In the genomic region with DNA sequence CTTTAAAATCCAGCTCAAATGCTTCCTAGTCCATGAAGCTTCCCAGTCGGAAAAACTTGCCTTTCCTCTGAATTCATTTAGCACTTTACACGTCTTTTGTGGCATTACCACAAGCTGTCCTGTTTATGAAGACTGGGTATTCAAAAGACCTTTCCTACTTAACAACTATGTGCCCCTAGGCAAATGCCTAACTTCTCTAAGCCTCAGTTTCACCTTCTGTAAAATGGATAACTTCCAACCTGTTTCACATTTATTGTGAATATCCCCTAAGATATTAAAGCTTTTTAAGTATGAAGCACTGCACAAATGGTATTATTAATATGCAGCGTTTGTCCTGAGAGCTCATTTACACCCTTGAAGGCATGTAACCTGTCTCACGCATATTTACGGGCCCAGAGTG, we compare ENCODE assay signal across 10 cellular contexts. TPM values are rescaled to one million over a fixed set of nuclear protein-coding genes. Genes with fewer than 3 reads are reported as not detected.
DNase-seq lines count a peak whose midpoint lies in the region; ATAC-seq, FAIRE-seq and TF ChIP-seq lines count a peak whose summit lies in the region.
"Had no signal": no experiment of that assay in that cellular context is flagged by ENCODE, and none has a peak within 500 bp of the region (broad histone marks: within the 10 kb centered on the region; RNA-seq: fewer than 3 reads in every experiment).

No MANE protein-coding gene starts in this region.

- intact Hi-C loops in activated CD4-positive, alpha-beta T cell treated with anti-CD3 and anti-CD28 coated beads, Interleukin-2, amount 10 ng/mL, durations not matched to agents 24 days and 14 days (cut with micrococcal nuclease): loop anchor here (1.0 to 5.0 kb wide), 3 partner anchors 56 to 269 kb away; a partner anchor contains a TSS
- intact Hi-C loops in ascending aorta (cut with DNase I) (loop anchor here (2.0 kb wide), 1 partner anchor 111 kb away; a partner anchor contains a TSS), HepG2 (cut with micrococcal nuclease; ENCODE audit: unreplicated experiment) (loop anchor here (5.0 kb wide), 1 partner anchor 96 kb away; no protein-coding TSS in a partner anchor)

- H3K9ac ChIP-seq in HepG2 (ENCODE audit: insufficient read depth, low read depth, low read length): peak overlapping the region; percentile 88

- no peak for FAIRE-seq in HepG2 (lab: Jason Lieb, UNC)
- FAIRE-seq: TTC549 had no signal

- H3K4me1 ChIP-seq in ascending aorta (peaks cover 0 to 4% of the 10 kb centered on the region in 2 donors), HepG2 (ENCODE audit: insufficient read depth, low read length) (peaks cover 9% of the 10 kb centered on the region), suprapubic skin (peaks cover 17% of the 10 kb centered on the region)

- in situ Hi-C loops in HepG2 (cut with HindIII; ENCODE audit: extremely low pct_ligation_motif_present, low pct_unique_long_range_greater_than_20kb): no loop called here

- H4K20me1 ChIP-seq in HepG2 (ENCODE audit: insufficient read depth, low read length): no peaks in the 10 kb centered on the region

- peaks cover 17% of the 10 kb centered on the region for H3K27me3 Mint-ChIP-seq in activated CD4-positive, alpha-beta T cell treated with anti-CD3 and anti-CD28 coated beads, Interleukin-2, amount 10 ng/mL, durations not matched to agents 24 days and 14 days

- H3K4me2 ChIP-seq in HepG2 (ENCODE audit: low read depth, low read length): peak overlapping the region; percentile 95

- H3K36me3 ChIP-seq in ascending aorta (no peaks in the 10 kb centered on the region), HepG2 (replicated peaks in 1 of 2; ENCODE audit: control insufficient read depth in 1 of 2, insufficient read depth in 2 of 2, low read length in 2 of 2) (no peaks in the 10 kb centered on the region), suprapubic skin (no peaks in the 10 kb centered on the region)

- H3K4me3 Mint-ChIP-seq in activated CD4-positive, alpha-beta T cell treated with anti-CD3 and anti-CD28 coated beads, Interleukin-2, amount 10 ng/mL, durations not matched to agents 24 days and 14 days: peak overlapping the region; percentile 93

- peaks cover 13% of the 10 kb centered on the region for H3K36me3 Mint-ChIP-seq in activated CD4-positive, alpha-beta T cell treated with anti-CD3 and anti-CD28 coated beads, Interleukin-2, amount 10 ng/mL, durations not matched to agents 24 days and 14 days (ENCODE audit: low read depth)

- TF ChIP-seq RAD21 in HepG2 (CRISPR knock-in tag; IDR thresholded peaks at IDR 0.05): no peak

- H2AFZ ChIP-seq in HepG2 (ENCODE audit: low read length): peak overlapping the region; percentile 67

- no peaks in the 10 kb centered on the region for H3K79me2 ChIP-seq in HepG2 (ENCODE audit: insufficient read depth, low read length)

- POLR2A ChIA-PET in HepG2 (lab: Yijun Ruan, JAX): interaction anchor here (1.0 to 1.6 kb wide), 3 partner anchors 55 to 138 kb away, joined by 3 to 7 read pairs (median 3); a partner anchor contains a TSS

- H3K9me3 ChIP-seq in ascending aorta (no peaks in the 10 kb centered on the region), HepG2 (ENCODE audit: low read length) (no peaks in the 10 kb centered on the region), suprapubic skin (no peaks in the 10 kb centered on the region)

- H3K27ac ChIP-seq in ascending aorta (no peak overlapping the region), HepG2 (ENCODE audit: extremely low read length, insufficient read depth, low read length) (peak overlapping the region; percentile 77), suprapubic skin (peak overlapping the region; percentile 79)

- H3K4me3 ChIP-seq in ascending aorta (peak overlapping the region; percentile 68 to 81), HepG2 (replicated peaks in 1 of 3; ENCODE audit: insufficient read depth in 1 of 3, low read depth in 2 of 3, low read length in 3 of 3) (peak overlapping the region; percentile 61 to 88 (median 76)), suprapubic skin (peak overlapping the region; percentile 93)

- BruUV-seq in HepG2 (replicated peaks; lab: Mats Ljungman, UMichigan): no TSS peak

- TF ChIP-seq POLR2A in HepG2 (IDR thresholded peaks at IDR 0.05; ENCODE audit: insufficient read depth in 1 of 2, low read depth in 2 of 2, low read length in 2 of 2) (no peak), suprapubic skin (IDR thresholded peaks at IDR 0.05) (no peak)

- TF ChIP-seq EP300 in HepG2 (IDR thresholded peaks at IDR 0.05; ENCODE audit: low read depth in 2 of 2, low read length in 2 of 2) (no peak), HepG2 (CRISPR knock-in tag; IDR thresholded peaks at IDR 0.05; ENCODE audit: borderline replicate concordance) (no peak), suprapubic skin (IDR thresholded peaks at IDR 0.05) (no peak)

- H3K27ac Mint-ChIP-seq in activated CD4-positive, alpha-beta T cell treated with anti-CD3 and anti-CD28 coated beads, Interleukin-2, amount 10 ng/mL, durations not matched to agents 24 days and 14 days: peak overlapping the region; percentile 89

- no peak for DNase-seq in activated CD4-positive, alpha-beta T cell treated with anti-CD3 and anti-CD28 coated beads, Interleukin-2, amount 10 ng/mL, durations not matched to agents 24 days and 14 days
- no peak for DNase-seq in activated CD4-positive, alpha-beta T cell treated with anti-CD3 and anti-CD28 coated beads for 4 hours
- DNase-seq in ascending aorta (ENCODE audit: low spot score in 2 of 2) (no peak), HepG2 (ENCODE audit: low spot score) (no peak), suprapubic skin (ENCODE audit: low spot score in 2 of 2) (no peak), ureter (ENCODE audit: low spot score) (no peak), NCI-H526 treated with DMSO at 0.1 percent for 48 hours (lab: John Stamatoyannopoulos, UW) (no peak), hypothalamus (lab: John Stamatoyannopoulos, UW) (no peak)
- DNase-seq: GOT3 had no signal

- CTCF ChIA-PET in HepG2 (lab: Yijun Ruan, JAX; ENCODE audit: low intra/inter-chr PET ratio, low total read pairs): no interaction called here

- no peak for TF ChIP-seq CTCF in ascending aorta (IDR thresholded peaks at IDR 0.05)
- TF ChIP-seq CTCF in HepG2 (CRISPR knock-in tag; IDR thresholded peaks at IDR 0.05): no peak
- no peak for TF ChIP-seq CTCF in suprapubic skin (IDR thresholded peaks at IDR 0.05)

- H3K9me3 Mint-ChIP-seq in activated CD4-positive, alpha-beta T cell treated with anti-CD3 and anti-CD28 coated beads, Interleukin-2, amount 10 ng/mL, durations not matched to agents 24 days and 14 days: no peaks in the 10 kb centered on the region

- no peaks in the 10 kb centered on the region for H3K27me3 ChIP-seq in ascending aorta
- no peaks in the 10 kb centered on the region for H3K27me3 ChIP-seq in HepG2 (ENCODE audit: control insufficient read depth in 1 of 2, insufficient read depth in 2 of 2, low read length in 2 of 2)
- no peaks in the 10 kb centered on the region for H3K27me3 ChIP-seq in suprapubic skin

- H3K4me1 Mint-ChIP-seq in activated CD4-positive, alpha-beta T cell treated with anti-CD3 and anti-CD28 coated beads, Interleukin-2, amount 10 ng/mL, durations not matched to agents 24 days and 14 days: peaks cover 16% of the 10 kb centered on the region

- ATAC-seq in HepG2: no peak

- WGBS in HepG2 (ENCODE audit: low lambda C conversion rate): 16% methylated on average over 5 of the region's 5 CpGs
- WGBS in suprapubic skin: 34% methylated on average over 5 of the region's 5 CpGs

RNA-seq across cellular contexts. Expression of a gene that starts 0.8 kb away (rescaled TPM):
- 0.17 and 0.33 TPM in 2 replicates for total RNA-seq in activated CD4-positive, alpha-beta T cell treated with anti-CD3 and anti-CD28 coated beads, Interleukin-2, amount 10 ng/mL, durations not matched to agents 24 days and 14 days
- total RNA-seq in ascending aorta (not detected), HepG2 (2016; rRNA removed; fragmentation: Illumina TruSeq; extraction: Trizol) (0.13 and 0.27 TPM in 2 replicates), suprapubic skin (10 to 100 TPM in 1 of 4 donors, 1 to 10 TPM in 3; 2.6 to 12.9 (median 4.3) TPM), ureter (6.3 TPM)
- total RNA-seq in HepG2 (2016; cell fraction: cytosol; rRNA removed; fragmentation: Illumina TruSeq; extraction: Trizol; ENCODE audit: low read depth): 0.09 TPM in 1 of 2 replicates, not detected in the other
- 0.24 and 0.25 TPM in 2 replicates for total RNA-seq in HepG2 (2016; cell fraction: insoluble cytoplasmic fraction; rRNA removed; fragmentation: Illumina TruSeq; extraction: Trizol)
- total RNA-seq in HepG2 (2016; cell fraction: membrane; rRNA removed; fragmentation: Illumina TruSeq; extraction: Trizol): 0.06 and 0.10 TPM in 2 replicates
- total RNA-seq in HepG2 (2016; cell fraction: nucleus; rRNA removed; fragmentation: Illumina TruSeq; extraction: Trizol): 0.37 and 0.47 TPM in 2 replicates
- polyA plus RNA-seq in HepG2 (2011; rRNA removed): 0.33 and 0.38 TPM in 2 replicates
- polyA plus RNA-seq in HepG2 (2011; cell fraction: cytosol; rRNA removed): 0.08 and 0.14 TPM in 2 replicates
- 0.59 and 0.73 TPM in 2 replicates for polyA plus RNA-seq in HepG2 (2011; cell fraction: nucleus; rRNA removed)
- 0.24 and 0.31 TPM in 2 replicates for polyA plus RNA-seq in HepG2 (2012)
- polyA plus RNA-seq in HepG2 (2016; cell fraction: cytosol; fragmentation: Illumina TruSeq; extraction: Trizol; ENCODE audit: low read depth): not detected in 2 replicates
- polyA plus RNA-seq in HepG2 (2016; cell fraction: insoluble cytoplasmic fraction; fragmentation: Illumina TruSeq; extraction: Trizol; ENCODE audit: low read depth): 0.05 and 0.12 TPM in 2 replicates
- not detected in 2 replicates for polyA plus RNA-seq in HepG2 (2016; cell fraction: membrane; fragmentation: Illumina TruSeq; extraction: Trizol; ENCODE audit: low read depth)
- 0.79 and 0.90 TPM in 2 replicates for polyA plus RNA-seq in HepG2 (2016; cell fraction: nucleus; fragmentation: Illumina TruSeq; extraction: Trizol; ENCODE audit: insufficient read depth, low read depth)
- 0.14 and 0.98 TPM in 2 replicates for polyA minus RNA-seq in HepG2 (2011; rRNA and poly(A)+ RNA removed; ENCODE audit: low replicate concordance)
- polyA minus RNA-seq in HepG2 (2011; cell fraction: cytosol; rRNA and poly(A)+ RNA removed): not detected in 2 replicates
- polyA minus RNA-seq in HepG2 (2011; cell fraction: nucleus; rRNA and poly(A)+ RNA removed): 1.1 and 1.5 TPM in 2 replicates

RNA-seq across cellular contexts. Expression of a gene that starts 56.0 kb away (rescaled TPM):
- total RNA-seq in activated CD4-positive, alpha-beta T cell treated with anti-CD3 and anti-CD28 coated beads, Interleukin-2, amount 10 ng/mL, durations not matched to agents 24 days and 14 days: 169 and 171 TPM in 2 replicates
- total RNA-seq in ascending aorta (63.2 TPM), HepG2 (2016; rRNA removed; fragmentation: Illumina TruSeq; extraction: Trizol) (89.0 and 139 TPM in 2 replicates), suprapubic skin (100 to 1,000 TPM in 2 of 4 donors, 10 to 100 TPM in 2; 93.5 to 153 (median 100) TPM), ureter (144 TPM)
- 10.5 and 13.7 TPM in 2 replicates for total RNA-seq in HepG2 (2016; cell fraction: cytosol; rRNA removed; fragmentation: Illumina TruSeq; extraction: Trizol; ENCODE audit: low read depth)
- 94.2 and 145 TPM in 2 replicates for total RNA-seq in HepG2 (2016; cell fraction: insoluble cytoplasmic fraction; rRNA removed; fragmentation: Illumina TruSeq; extraction: Trizol)
- total RNA-seq in HepG2 (2016; cell fraction: membrane; rRNA removed; fragmentation: Illumina TruSeq; extraction: Trizol): 21.5 and 22.7 TPM in 2 replicates
- total RNA-seq in HepG2 (2016; cell fraction: nucleus; rRNA removed; fragmentation: Illumina TruSeq; extraction: Trizol): 39.7 and 46.6 TPM in 2 replicates
- polyA plus RNA-seq in HepG2 (2011; rRNA removed): 54.8 and 59.4 TPM in 2 replicates
- polyA plus RNA-seq in HepG2 (2011; cell fraction: cytosol; rRNA removed): 38.7 and 48.7 TPM in 2 replicates
- polyA plus RNA-seq in HepG2 (2011; cell fraction: nucleus; rRNA removed): 28.0 and 34.8 TPM in 2 replicates
- polyA plus RNA-seq in HepG2 (2012): 48.1 and 51.9 TPM in 2 replicates
- 7.4 and 8.4 TPM in 2 replicates for polyA plus RNA-seq in HepG2 (2016; cell fraction: cytosol; fragmentation: Illumina TruSeq; extraction: Trizol; ENCODE audit: low read depth)
- 157 and 162 TPM in 2 replicates for polyA plus RNA-seq in HepG2 (2016; cell fraction: insoluble cytoplasmic fraction; fragmentation: Illumina TruSeq; extraction: Trizol; ENCODE audit: low read depth)
- 13.1 and 14.0 TPM in 2 replicates for polyA plus RNA-seq in HepG2 (2016; cell fraction: membrane; fragmentation: Illumina TruSeq; extraction: Trizol; ENCODE audit: low read depth)
- 64.1 and 68.1 TPM in 2 replicates for polyA plus RNA-seq in HepG2 (2016; cell fraction: nucleus; fragmentation: Illumina TruSeq; extraction: Trizol; ENCODE audit: insufficient read depth, low read depth)
- polyA minus RNA-seq in HepG2 (2011; rRNA and poly(A)+ RNA removed; ENCODE audit: low replicate concordance): 99.7 and 122 TPM in 2 replicates
- polyA minus RNA-seq in HepG2 (2011; cell fraction: cytosol; rRNA and poly(A)+ RNA removed): 42.4 and 48.0 TPM in 2 replicates
- polyA minus RNA-seq in HepG2 (2011; cell fraction: nucleus; rRNA and poly(A)+ RNA removed): 29.0 and 39.9 TPM in 2 replicates

Comparison
In these comparisons a context has a peak if more than half of its experiments do, and no peak if none do; other contexts are left out.
1. H3K27ac ChIP-seq: peak in HepG2 (single experiment) and suprapubic skin (single experiment); none in ascending aorta (0 of 2).
2. Peak in every context shown above with its lines, with median percentiles within 50 percentile points of each other: H3K4me3 ChIP-seq.